In genomic region chr20:51372176-51372803, GRCh38 we compare ENCODE assay signal across 8 cellular contexts.
DNase-seq lines count a peak whose midpoint lies in the region; ATAC-seq and TF ChIP-seq lines count a peak whose summit lies in the region.

No MANE protein-coding gene starts in this region.

- H3K9me3 ChIP-seq in Caco-2 (no peaks in the 10 kb centered on the region), NT2/D1 (ENCODE audit: insufficient read depth, low read length) (no peaks in the 10 kb centered on the region), esophagus squamous epithelium (no peaks in the 10 kb centered on the region)

- no peak overlapping the region for H3K27ac ChIP-seq in esophagus squamous epithelium

- H3K27me3 Mint-ChIP-seq in Caco-2 (ENCODE audit: insufficient read depth, unreplicated experiment) (peaks cover 6% of the 10 kb centered on the region), nephron progenitor cell (ENCODE audit: low read depth, poor library complexity) (peaks cover 18% of the 10 kb centered on the region)

- H3K36me3 Mint-ChIP-seq in Caco-2 (ENCODE audit: insufficient read depth, unreplicated experiment) (no peaks in the 10 kb centered on the region), nephron progenitor cell (ENCODE audit: low read depth) (no peaks in the 10 kb centered on the region)

- intact Hi-C loops in Caco-2 (cut with micrococcal nuclease; ENCODE audit: unreplicated experiment), result loop anchor here (1.0 to 5.0 kb wide), 8 partner anchors 157 to 711 kb away; partner anchors contain the start of genes NFATC2 and SALL4
- intact Hi-C loops in esophagus squamous epithelium (cut with DNase I), result no loop called here

- peak; percentile 75 for ATAC-seq in HG02642 (IDR thresholded peaks at IDR 0.05; ENCODE audit: poor library complexity, unreplicated experiment)
- peak; percentile 84 for ATAC-seq in stimulated activated naive CD8-positive, alpha-beta T cell treated with anti-CD3 and anti-CD28 coated beads, Interleukin-15, Interleukin-2, amounts not matched to agents 100 U/mL and 50 U/mL, for 24 hours
- ATAC-seq in GM18868 (IDR thresholded peaks at IDR 0.05; ENCODE audit: unreplicated experiment), result no peak

- H3K27ac Mint-ChIP-seq in Caco-2 (ENCODE audit: unreplicated experiment) (no peak overlapping the region), nephron progenitor cell (no peak overlapping the region)

- no peak overlapping the region for H3K4me3 ChIP-seq in Caco-2 (ENCODE audit: low read depth, low read length)
- H3K4me3 ChIP-seq in NT2/D1 (ENCODE audit: insufficient read length, low read depth), result no peak overlapping the region
- no peak overlapping the region for H3K4me3 ChIP-seq in esophagus squamous epithelium

- DNase-seq in Caco-2 (peak; percentile 88 to 92), NT2/D1 (ENCODE audit: low read depth, low spot score) (peak; percentile 83), esophagus squamous epithelium (lab: John Stamatoyannopoulos, UW) (no peak), nephron progenitor cell (peak; percentile 77)
- DNase-seq in activated T-cell treated with anti-CD3 and anti-CD28 coated beads, Interleukin-2, amount 50 U/mL, for 1 hour, result peak; percentile 64
- peak; percentile 72 for DNase-seq in stimulated activated naive CD8-positive, alpha-beta T cell treated with anti-CD3 and anti-CD28 coated beads, Interleukin-15, Interleukin-2, amounts not matched to agents 100 U/mL and 50 U/mL, for 24 hours

- no peaks in the 10 kb centered on the region for H3K9me3 Mint-ChIP-seq in Caco-2 (ENCODE audit: unreplicated experiment)
- H3K9me3 Mint-ChIP-seq in nephron progenitor cell, result no peaks in the 10 kb centered on the region

- H3K4me3 Mint-ChIP-seq in Caco-2 (ENCODE audit: unreplicated experiment) (no peak overlapping the region), nephron progenitor cell (no peak overlapping the region)

- no peaks in the 10 kb centered on the region for H3K36me3 ChIP-seq in Caco-2 (ENCODE audit: control insufficient read depth, insufficient read depth, low read length)
- H3K36me3 ChIP-seq in NT2/D1 (ENCODE audit: insufficient read depth, insufficient read length, low read length), result no peaks in the 10 kb centered on the region
- H3K36me3 ChIP-seq in esophagus squamous epithelium, result no peaks in the 10 kb centered on the region

- no peak overlapping the region for H3K9ac ChIP-seq in NT2/D1 (ENCODE audit: insufficient read length, low read depth)

- TF ChIP-seq CTCF in Caco-2 (IDR thresholded peaks at IDR 0.05; ENCODE audit: insufficient read depth in 1 of 2, low read depth in 1 of 2, low read length in 1 of 2, severe bottlenecking in 1 of 2, unreplicated experiment in 1 of 2) (peak; percentile 99), esophagus squamous epithelium (IDR thresholded peaks at IDR 0.05) (peak; percentile 23 to 88 (median 80)), nephron progenitor cell (IDR thresholded peaks at IDR 0.05) (peak; percentile 84)

- TF ChIP-seq POLR2A in esophagus squamous epithelium (IDR thresholded peaks at IDR 0.05), result no peak

- H3K27me3 ChIP-seq in Caco-2 (replicated peaks; ENCODE audit: control insufficient read depth, insufficient read depth, low read length), result no peaks in the 10 kb centered on the region
- H3K27me3 ChIP-seq in NT2/D1 (ENCODE audit: insufficient read depth, insufficient read length), result no peaks in the 10 kb centered on the region
- H3K27me3 ChIP-seq in esophagus squamous epithelium, result no peaks in the 10 kb centered on the region

- H3K4me1 Mint-ChIP-seq in Caco-2 (ENCODE audit: low read depth, unreplicated experiment) (peaks cover 12% of the 10 kb centered on the region), nephron progenitor cell (peaks cover 15% of the 10 kb centered on the region)

- BruUV-seq in Caco-2 (replicated peaks; lab: Mats Ljungman, UMichigan), result no TSS peak

- H3K4me1 ChIP-seq in Caco-2 (peaks cover 14% of the 10 kb centered on the region), NT2/D1 (ENCODE audit: insufficient read depth, insufficient read length) (peaks cover 2% of the 10 kb centered on the region), esophagus squamous epithelium (peaks cover 3 to 25% (median 7%) of the 10 kb centered on the region in 3 donors)

- WGBS in esophagus squamous epithelium, 2 donors, result 43 to 89% methylated on average over 2 to 9 of the region's 13 CpGs

- POLR2A ChIA-PET in Caco-2 (lab: Charles Lee), result no interaction called here

- CTCF ChIA-PET in Caco-2 (lab: Charles Lee), result interaction anchor here (0.5 to 2.8 kb wide), 9 partner anchors 46 to 706 kb away, joined by 3 to 20 read pairs (median 4); no protein-coding TSS in a partner anchor
